ENCODE assay signal across 27 cellular contexts in the genomic region with DNA sequence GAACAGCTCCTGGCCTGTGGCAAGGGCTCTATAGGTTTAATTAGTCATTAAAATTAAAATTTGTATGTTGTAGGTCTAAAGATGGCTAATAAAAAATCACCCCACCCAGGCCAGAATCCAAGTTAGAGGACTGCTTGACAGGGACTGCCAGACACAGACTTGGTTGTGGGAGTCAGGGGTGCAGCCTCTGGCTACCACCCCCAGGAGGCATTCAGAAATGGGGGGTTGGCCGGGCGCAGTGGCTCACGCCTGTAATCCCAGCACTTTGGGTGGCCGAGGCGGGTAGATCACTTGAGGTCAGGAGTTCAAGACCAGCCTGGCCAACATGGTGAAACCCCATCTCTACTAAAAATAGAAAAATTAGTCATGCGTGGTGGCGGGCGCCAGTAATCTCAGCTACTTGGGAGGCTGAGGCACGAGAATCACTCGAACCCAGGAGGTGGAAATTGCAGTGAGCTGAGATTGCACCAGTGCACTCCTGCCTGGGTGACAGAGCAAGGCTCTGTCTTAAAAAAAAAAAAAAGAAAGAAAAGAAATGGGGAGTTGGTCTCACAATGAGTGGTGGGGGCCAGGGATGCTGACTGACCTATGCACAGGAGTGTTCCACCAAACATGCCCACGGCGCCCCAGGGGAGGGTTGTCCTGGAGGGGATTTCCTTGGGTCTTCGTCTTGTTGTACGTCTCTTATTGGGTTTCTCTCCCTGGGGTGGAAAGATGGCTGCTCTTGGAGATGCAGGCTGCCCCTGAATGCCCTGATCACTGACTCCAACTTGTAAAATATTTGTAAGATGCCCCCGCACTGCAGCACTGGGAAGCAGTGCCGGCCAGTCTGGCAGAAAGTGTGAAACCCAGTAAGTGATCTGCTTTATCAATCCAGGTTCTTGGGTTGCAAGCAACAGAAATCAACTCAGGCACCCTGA.
DNase-seq lines count a peak whose midpoint lies in the region; ATAC-seq and TF ChIP-seq lines count a peak whose summit lies in the region.
"Had no signal": no experiment of that assay in that cellular context is flagged by ENCODE, and none has a peak within 500 bp of the region (broad histone marks: within the 10 kb centered on the region; RNA-seq: fewer than 3 reads in every experiment).

No MANE protein-coding gene starts in this region.

- H3K27ac Mint-ChIP-seq in activated naive CD8-positive, alpha-beta T cell treated with anti-CD3 and anti-CD28 coated beads, Interleukin-2, amount 10 ng/mL, durations not matched to agents 7 days and 5 days = no peak overlapping the region
- no peak overlapping the region for H3K27ac Mint-ChIP-seq in activated naive CD8-positive, alpha-beta T cell treated with anti-CD3 and anti-CD28 coated beads, Interleukin-2, amount 50 U/mL, for 24 hours
- peak overlapping the region; percentile 21 for H3K27ac Mint-ChIP-seq in mesothelial cell of epicardium
- H3K27ac Mint-ChIP-seq: T-helper 1 cell treated with Interleukin-12 subunit alpha and Interleukin-12 subunit beta and Interleukin-4 antibody, amounts not matched to agents 30 μg/mL and 1 μg/mL, for 36 hours had no signal

- H4K20me1 ChIP-seq in OCI-LY3 (ENCODE audit: insufficient read depth, low read length) = no peaks in the 10 kb centered on the region

- H3K36me3 ChIP-seq in OCI-LY3 (replicated peaks; ENCODE audit: low read depth, low read length) = peaks cover 5% of the 10 kb centered on the region
- H3K36me3 ChIP-seq: heart left ventricle, lower lobe of right lung, uterus had no signal

- H3K4me3 Mint-ChIP-seq in activated naive CD8-positive, alpha-beta T cell treated with anti-CD3 and anti-CD28 coated beads, Interleukin-2, amount 10 ng/mL, durations not matched to agents 7 days and 5 days = no peak overlapping the region
- no peak overlapping the region for H3K4me3 Mint-ChIP-seq in activated naive CD8-positive, alpha-beta T cell treated with anti-CD3 and anti-CD28 coated beads, Interleukin-2, amount 50 U/mL, for 24 hours
- no peak overlapping the region for H3K4me3 Mint-ChIP-seq in mesothelial cell of epicardium
- H3K4me3 Mint-ChIP-seq: T-helper 1 cell treated with Interleukin-12 subunit alpha and Interleukin-12 subunit beta and Interleukin-4 antibody, amounts not matched to agents 30 μg/mL and 1 μg/mL, for 36 hours had no signal

- no peak overlapping the region for H3K4me3 ChIP-seq in OCI-LY3 (ENCODE audit: low read length)
- H3K4me3 ChIP-seq: heart left ventricle, lower lobe of right lung, prostate gland, uterus had no signal

- H3K9ac ChIP-seq in OCI-LY3 (ENCODE audit: low read length) = no peak overlapping the region

- H2AFZ ChIP-seq in OCI-LY3 (ENCODE audit: low read depth, low read length) = no peak overlapping the region

- TF ChIP-seq CTCF in OCI-LY3 (IDR thresholded peaks at IDR 0.05; ENCODE audit: low read depth, low read length) (no peak), mesothelial cell of epicardium (IDR thresholded peaks at IDR 0.05; ENCODE audit: unreplicated experiment) (no peak)

- peaks cover 20% of the 10 kb centered on the region for H3K79me2 ChIP-seq in OCI-LY3 (ENCODE audit: low read length)

- H3K27me3 ChIP-seq in OCI-LY3 (ENCODE audit: low read depth, low read length) = no peaks in the 10 kb centered on the region
- H3K27me3 ChIP-seq: heart left ventricle, uterus had no signal

- no peak overlapping the region for H3K27ac ChIP-seq in OCI-LY3 (ENCODE audit: low read length)
- H3K27ac ChIP-seq: heart left ventricle, lower lobe of right lung, prostate gland, uterus had no signal

- ATAC-seq in activated naive CD8-positive, alpha-beta T cell treated with anti-CD3 and anti-CD28 coated beads, Interleukin-2, amount 10 ng/mL, durations not matched to agents 7 days and 5 days (ENCODE audit: low read depth) = no peak
- no peak for ATAC-seq in activated naive CD8-positive, alpha-beta T cell treated with anti-CD3 and anti-CD28 coated beads, Interleukin-2, amount 50 U/mL, for 24 hours
- ATAC-seq in HG03457 (IDR thresholded peaks at IDR 0.05; ENCODE audit: unreplicated experiment) (no peak), GM18517 (IDR thresholded peaks at IDR 0.05; ENCODE audit: unreplicated experiment) (no peak)
- ATAC-seq: esophagus mucosa, heart left ventricle, lower lobe of right lung had no signal

- no peaks in the 10 kb centered on the region for H3K9me3 ChIP-seq in OCI-LY3 (ENCODE audit: insufficient read depth, low read length)
- H3K9me3 ChIP-seq: prostate gland had no signal

- H3K4me2 ChIP-seq in OCI-LY3 (ENCODE audit: low read length) = peak overlapping the region; percentile 23

- no peaks in the 10 kb centered on the region for H3K4me1 Mint-ChIP-seq in activated naive CD8-positive, alpha-beta T cell treated with anti-CD3 and anti-CD28 coated beads, Interleukin-2, amount 10 ng/mL, durations not matched to agents 7 days and 5 days
- H3K4me1 Mint-ChIP-seq in activated naive CD8-positive, alpha-beta T cell treated with anti-CD3 and anti-CD28 coated beads, Interleukin-2, amount 50 U/mL, for 24 hours = peaks cover 20% of the 10 kb centered on the region
- peaks cover 20% of the 10 kb centered on the region for H3K4me1 Mint-ChIP-seq in mesothelial cell of epicardium

- DNase-seq in activated naive CD8-positive, alpha-beta T cell treated with anti-CD3 and anti-CD28 coated beads, Interleukin-2, amount 10 ng/mL, durations not matched to agents 7 days and 5 days = peak; percentile 10
- no peak for DNase-seq in activated naive CD8-positive, alpha-beta T cell treated with anti-CD3 and anti-CD28 coated beads, Interleukin-2, amount 50 U/mL, for 24 hours
- DNase-seq in mesothelial cell of epicardium (ENCODE audit: low spot score in 2 of 2, unreplicated experiment in 2 of 2) (no peak), NOMO-1 (lab: John Stamatoyannopoulos, UW; ENCODE audit: unreplicated experiment in 2 of 2) (no peak), GM19240 (ENCODE audit: insufficient read length, low spot score) (no peak)
- DNase-seq: activated CD4-positive, alpha-beta T cell treated with anti-CD3 and anti-CD28 coated beads for 1 hour; activated T-cell treated with anti-CD3 and anti-CD28 coated beads for 4 hours; AML-193; DMS53; foreskin fibroblast; GDM1; GOT3; heart left ventricle; NCI-H1105 treated with DMSO at 0.1 percent for 48 hours; NCI-H1930; NCI-H2227 treated with DMSO at 0.1 percent for 48 hours; NCI-H526 treated with DMSO at 0.1 percent for 48 hours; stimulated activated CD4-positive, alpha-beta T cell treated with anti-CD3 and anti-CD28 coated beads, Interleukin-15, amount 100 ng/mL, for 24 hours; stimulated activated naive CD4-positive, alpha-beta T cell treated with Interleukin-2 at 50 U/mL for 16 hours; uterus had no signal

- H3K4me1 ChIP-seq in OCI-LY3 (ENCODE audit: low read length) = peaks cover 60% of the 10 kb centered on the region
- H3K4me1 ChIP-seq: uterus had no signal

- POLR2A ChIA-PET in activated naive CD8-positive, alpha-beta T cell treated with anti-CD3 and anti-CD28 coated beads, Interleukin-2, amount 10 ng/mL, durations not matched to agents 7 days and 5 days (lab: Charles Lee) = no interaction called here

- H3K9me3 Mint-ChIP-seq in activated naive CD8-positive, alpha-beta T cell treated with anti-CD3 and anti-CD28 coated beads, Interleukin-2, amount 10 ng/mL, durations not matched to agents 7 days and 5 days = peaks cover 8% of the 10 kb centered on the region
- H3K9me3 Mint-ChIP-seq in activated naive CD8-positive, alpha-beta T cell treated with anti-CD3 and anti-CD28 coated beads, Interleukin-2, amount 50 U/mL, for 24 hours = peaks cover 10% of the 10 kb centered on the region
- H3K9me3 Mint-ChIP-seq in mesothelial cell of epicardium = peaks cover 15% of the 10 kb centered on the region

- H3K36me3 Mint-ChIP-seq in activated naive CD8-positive, alpha-beta T cell treated with anti-CD3 and anti-CD28 coated beads, Interleukin-2, amount 10 ng/mL, durations not matched to agents 7 days and 5 days = peaks cover 11% of the 10 kb centered on the region
- H3K36me3 Mint-ChIP-seq in activated naive CD8-positive, alpha-beta T cell treated with anti-CD3 and anti-CD28 coated beads, Interleukin-2, amount 50 U/mL, for 24 hours (ENCODE audit: low read depth) = peaks cover 14% of the 10 kb centered on the region
- H3K36me3 Mint-ChIP-seq in mesothelial cell of epicardium = peaks cover 16% of the 10 kb centered on the region

- no peaks in the 10 kb centered on the region for H3K27me3 Mint-ChIP-seq in activated naive CD8-positive, alpha-beta T cell treated with anti-CD3 and anti-CD28 coated beads, Interleukin-2, amount 10 ng/mL, durations not matched to agents 7 days and 5 days
- no peaks in the 10 kb centered on the region for H3K27me3 Mint-ChIP-seq in activated naive CD8-positive, alpha-beta T cell treated with anti-CD3 and anti-CD28 coated beads, Interleukin-2, amount 50 U/mL, for 24 hours
- H3K27me3 Mint-ChIP-seq in mesothelial cell of epicardium (ENCODE audit: low read depth) = no peaks in the 10 kb centered on the region
